ENCODE assay signal across 13 cellular contexts in genomic region chr20:2455771-2456497, GRCh38.
"Had no signal": no experiment of that assay in that cellular context is flagged by ENCODE, and none has a peak within 500 bp of the region (broad histone marks: within the 10 kb centered on the region; RNA-seq: fewer than 3 reads in every experiment).

No MANE protein-coding gene starts in this region.

- H3K27ac ChIP-seq: skin epidermis, upper lobe of left lung had no signal

- H3K4me3 Mint-ChIP-seq: activated naive CD4-positive, alpha-beta T cell treated with anti-CD3 and anti-CD28 coated beads, Interleukin-2, amount 10 ng/mL, durations not matched to agents 7 days and 5 days; immature natural killer cell; natural killer cell; T-helper 1 cell treated with Interleukin-12 subunit alpha and Interleukin-12 subunit beta and Interleukin-4 antibody, amounts not matched to agents 30 μg/mL and 1 μg/mL, for 36 hours had no signal

- H3K9me3 Mint-ChIP-seq: activated naive CD4-positive, alpha-beta T cell treated with anti-CD3 and anti-CD28 coated beads, Interleukin-2, amount 10 ng/mL, durations not matched to agents 7 days and 5 days; activated T-helper 2 cell treated with anti-CD3 and anti-CD28 coated beads, Interferon-gamma antibody, Interleukin-2, Interleukin-4, amounts not matched to agents 10 μg/mL and 5 μg/mL and 100 μg/mL, durations not matched to agents 14 hours and 24 hours and 36 hours; immature natural killer cell; natural killer cell; T-helper 1 cell treated with Interleukin-12 subunit alpha and Interleukin-12 subunit beta and Interleukin-4 antibody, amounts not matched to agents 30 μg/mL and 1 μg/mL, for 36 hours had no signal

- H3K4me1 Mint-ChIP-seq: activated naive CD4-positive, alpha-beta T cell treated with anti-CD3 and anti-CD28 coated beads, Interleukin-2, amount 10 ng/mL, durations not matched to agents 7 days and 5 days; natural killer cell had no signal

- H3K9me3 ChIP-seq: upper lobe of left lung had no signal

- H3K4me3 ChIP-seq: skin epidermis, upper lobe of left lung had no signal

- H3K27me3 ChIP-seq: upper lobe of left lung had no signal

- ATAC-seq: esophagus mucosa, left cardiac atrium, natural killer cell had no signal

- DNase-seq: activated CD4-positive, alpha-beta T cell treated with anti-CD3 and anti-CD28 coated beads, Interleukin-2, amount 50 U/mL, for 48 hours; activated naive CD4-positive, alpha-beta T cell treated with anti-CD3 and anti-CD28 coated beads, Interleukin-2, amount 10 ng/mL, durations not matched to agents 7 days and 5 days; aorta; glutamatergic neuron; immature natural killer cell; left cardiac atrium; natural killer cell; posterior cingulate gyrus; upper lobe of left lung had no signal

- H3K4me1 ChIP-seq: upper lobe of left lung had no signal

- H3K27ac Mint-ChIP-seq: activated naive CD4-positive, alpha-beta T cell treated with anti-CD3 and anti-CD28 coated beads, Interleukin-2, amount 10 ng/mL, durations not matched to agents 7 days and 5 days; activated T-helper 2 cell treated with anti-CD3 and anti-CD28 coated beads, Interferon-gamma antibody, Interleukin-2, Interleukin-4, amounts not matched to agents 10 μg/mL and 5 μg/mL and 100 μg/mL, durations not matched to agents 14 hours and 24 hours and 36 hours; T-helper 1 cell treated with Interleukin-12 subunit alpha and Interleukin-12 subunit beta and Interleukin-4 antibody, amounts not matched to agents 30 μg/mL and 1 μg/mL, for 36 hours had no signal
